Comparison of ENCODE assay signal across 22 cellular contexts in genomic region chr6:17519120-17519519, GRCh38.
A peak's percentile ranks its signal among the peaks of the same experiment; 100 is the strongest.
DNase-seq lines count a peak whose midpoint lies in the region; ATAC-seq and TF ChIP-seq lines count a peak whose summit lies in the region.
"Had no signal": no experiment of that assay in that cellular context is flagged by ENCODE, and none has a peak within 500 bp of the region (broad histone marks: within the 10 kb centered on the region; RNA-seq: fewer than 3 reads in every experiment).

No MANE protein-coding gene starts in this region.

- H3K4me3 ChIP-seq in brain microvascular endothelial cell (ENCODE audit: low read depth, low read length) = no peak overlapping the region
- no peak overlapping the region for H3K4me3 ChIP-seq in tibial artery
- H3K4me3 ChIP-seq: breast epithelium had no signal

- H3K27ac ChIP-seq in brain microvascular endothelial cell = no peak overlapping the region
- H3K27ac ChIP-seq in tibial artery = peak overlapping the region; percentile 20 to 36
- H3K27ac ChIP-seq: breast epithelium had no signal

- no peaks in the 10 kb centered on the region for H3K27me3 Mint-ChIP-seq in stimulated activated naive B cell treated with anti-CD40 and anti-IgM and Interleukin-4, amounts not matched to agents 10 μg/mL and 1 μg/mL and 100 μg/mL, for 72 hours

- H3K4me3 Mint-ChIP-seq in stimulated activated naive B cell treated with anti-CD40 and anti-IgM and Interleukin-4, amounts not matched to agents 10 μg/mL and 1 μg/mL and 100 μg/mL, for 72 hours = no peak overlapping the region
- H3K4me3 Mint-ChIP-seq: activated CD8-positive, alpha-beta T cell treated with anti-CD3 and anti-CD28 coated beads, Interleukin-2, amount 10 ng/mL, durations not matched to agents 7 days and 5 days; memory B cell; naive B cell; T-cell had no signal

- H3K36me3 Mint-ChIP-seq in stimulated activated naive B cell treated with anti-CD40 and anti-IgM and Interleukin-4, amounts not matched to agents 10 μg/mL and 1 μg/mL and 100 μg/mL, for 72 hours = no peaks in the 10 kb centered on the region
- H3K36me3 Mint-ChIP-seq: memory B cell, naive B cell, T-cell had no signal

- in situ Hi-C loops in brain microvascular endothelial cell (cut with HindIII; ENCODE audit: low pct_ligation_motif_present, low sequenced_read_pairs) (no loop called here), KBM-7 (cut with MboI; ENCODE audit: low pct_unique_long_range_greater_than_20kb, low sequenced_read_pairs) (no loop called here)

- H3K27me3 ChIP-seq in brain microvascular endothelial cell (replicated peaks) = no peaks in the 10 kb centered on the region
- no peaks in the 10 kb centered on the region for H3K27me3 ChIP-seq in tibial artery
- H3K27me3 ChIP-seq: breast epithelium had no signal

- peak; percentile 17 for DNase-seq in NCI-H226
- peak; percentile 14 for DNase-seq in brain microvascular endothelial cell
- peak; percentile 94 for DNase-seq in myocyte (ENCODE audit: low read depth)
- no peak for DNase-seq in tibial artery
- DNase-seq in stimulated activated naive B cell treated with anti-CD40 and anti-IgM and Interleukin-4, amounts not matched to agents 10 μg/mL and 1 μg/mL and 100 μg/mL, for 72 hours = no peak
- DNase-seq in dermis blood vessel endothelial cell = no peak
- DNase-seq in KBM-7 = no peak
- DNase-seq: activated CD4-positive, alpha-beta T cell treated with anti-CD3 and anti-CD28 coated beads for 1 hour; activated CD8-positive, alpha-beta T cell treated with anti-CD3 and anti-CD28 coated beads, Interleukin-2, amount 10 ng/mL, durations not matched to agents 7 days and 5 days; activated gamma-delta T cell; DMS153; left colon; naive B cell; NCI-H146; NCI-H510A treated with DMSO at 0.1 percent for 48 hours; retina; SIG-M5; stimulated activated CD4-positive, alpha-beta T cell treated with anti-CD3 and anti-CD28 coated beads, Interleukin-4, amount 100 ng/mL, for 4 hours; stimulated activated naive CD4-positive, alpha-beta T cell treated with Interleukin-2 at 50 U/mL for 16 hours; T-cell had no signal

- TF ChIP-seq CTCF in brain microvascular endothelial cell (IDR thresholded peaks at IDR 0.05; ENCODE audit: low read depth, low read length, missing control alignments) = no peak
- TF ChIP-seq CTCF in tibial artery (IDR thresholded peaks at IDR 0.05) = no peak

- no peaks in the 10 kb centered on the region for H3K4me1 Mint-ChIP-seq in stimulated activated naive B cell treated with anti-CD40 and anti-IgM and Interleukin-4, amounts not matched to agents 10 μg/mL and 1 μg/mL and 100 μg/mL, for 72 hours
- H3K4me1 Mint-ChIP-seq: memory B cell, naive B cell, T-cell had no signal

- ATAC-seq in stimulated activated naive B cell treated with anti-CD40 and anti-IgM and Interleukin-4, amounts not matched to agents 10 μg/mL and 1 μg/mL and 100 μg/mL, for 72 hours (replicated peaks) = no peak
- ATAC-seq: activated CD8-positive, alpha-beta T cell treated with anti-CD3 and anti-CD28 coated beads, Interleukin-2, amount 10 ng/mL, durations not matched to agents 7 days and 5 days; left colon; T-cell had no signal

- peaks cover 3% of the 10 kb centered on the region for H3K36me3 ChIP-seq in brain microvascular endothelial cell (replicated peaks)
- peaks cover 6 to 18% (median 17%) of the 10 kb centered on the region in 3 donors for H3K36me3 ChIP-seq in tibial artery
- H3K36me3 ChIP-seq: breast epithelium had no signal

- H3K9me3 ChIP-seq in tibial artery = no peaks in the 10 kb centered on the region
- H3K9me3 ChIP-seq: breast epithelium had no signal

- no peaks in the 10 kb centered on the region for H3K4me1 ChIP-seq in tibial artery
- H3K4me1 ChIP-seq: breast epithelium had no signal

- intact Hi-C loops in tibial artery (cut with DNase I; ENCODE audit: low total_unique reads) = no loop called here

- no peaks in the 10 kb centered on the region for H3K9me3 Mint-ChIP-seq in stimulated activated naive B cell treated with anti-CD40 and anti-IgM and Interleukin-4, amounts not matched to agents 10 μg/mL and 1 μg/mL and 100 μg/mL, for 72 hours
- H3K9me3 Mint-ChIP-seq: naive B cell, T-cell had no signal

- H3K27ac Mint-ChIP-seq in stimulated activated naive B cell treated with anti-CD40 and anti-IgM and Interleukin-4, amounts not matched to agents 10 μg/mL and 1 μg/mL and 100 μg/mL, for 72 hours = no peak overlapping the region
- H3K27ac Mint-ChIP-seq: activated CD8-positive, alpha-beta T cell treated with anti-CD3 and anti-CD28 coated beads, Interleukin-2, amount 10 ng/mL, durations not matched to agents 7 days and 5 days; memory B cell; T-cell had no signal

Comparison
In these comparisons a context has a peak if more than half of its experiments do, and no peak if none do; other contexts are left out.
1. DNase-seq: peak in NCI-H226 (single experiment), brain microvascular endothelial cell (single experiment) and myocyte (single experiment); none in tibial artery (0 of 2), stimulated activated naive B cell treated with anti-CD40 and anti-IgM and Interleukin-4, amounts not matched to agents 10 μg/mL and 1 μg/mL and 100 μg/mL, for 72 hours (single experiment), dermis blood vessel endothelial cell (single experiment) and KBM-7 (single experiment).